ENCODE assay signal across 13 cellular contexts in the genomic region with DNA sequence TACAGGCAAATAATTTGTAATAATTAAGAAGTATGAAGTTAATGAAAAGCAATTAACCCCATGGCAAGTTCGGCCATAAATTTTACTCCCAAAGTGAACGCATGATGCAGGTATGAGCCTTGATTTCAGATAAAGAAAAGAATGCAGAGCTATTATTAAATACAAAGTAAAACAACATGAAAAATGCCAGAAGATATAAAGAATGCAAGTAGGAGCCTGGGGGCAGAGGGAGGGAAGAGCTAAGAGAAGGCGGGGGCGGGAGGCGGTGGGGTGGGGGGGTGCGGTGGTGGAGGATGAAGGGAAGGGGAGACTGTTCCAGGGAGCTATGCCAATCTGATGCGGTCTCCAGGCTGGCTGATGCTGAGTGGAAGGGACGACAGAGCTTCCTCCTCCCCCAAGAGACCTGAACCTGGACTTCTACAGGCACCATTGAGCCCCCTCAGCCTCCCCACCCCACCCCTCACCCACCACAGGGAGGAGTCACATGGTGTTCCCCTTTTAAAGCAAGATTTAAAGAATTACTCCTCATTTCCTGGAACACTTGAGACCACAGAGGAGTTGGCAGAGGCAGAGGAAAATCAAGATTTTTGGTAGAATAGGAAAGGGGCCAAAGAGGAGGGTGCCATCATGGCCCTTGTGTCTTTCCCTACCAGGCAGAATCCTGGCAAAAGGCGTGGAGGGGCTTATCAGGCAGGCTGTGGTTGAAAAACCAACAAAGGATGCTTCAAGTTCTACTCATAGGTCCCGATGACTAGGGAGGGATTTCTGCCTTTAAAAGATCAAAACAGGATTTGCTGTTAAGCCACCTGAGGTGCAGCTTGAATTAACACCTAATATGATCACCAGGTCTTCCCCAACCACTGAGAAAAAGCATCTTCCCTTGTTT. TPM values are rescaled to one million over a fixed set of nuclear protein-coding genes. Genes with fewer than 3 reads are reported as not detected.
DNase-seq lines count a peak whose midpoint lies in the region; TF ChIP-seq lines count a peak whose summit lies in the region.
"Had no signal": no experiment of that assay in that cellular context is flagged by ENCODE, and none has a peak within 500 bp of the region (broad histone marks: within the 10 kb centered on the region; RNA-seq: fewer than 3 reads in every experiment).

No MANE protein-coding gene starts in this region.

- in situ Hi-C loops in KBM-7 (cut with MboI; ENCODE audit: low pct_unique_long_range_greater_than_20kb, low sequenced_read_pairs): no loop called here

- H3K4me3 ChIP-seq in ascending aorta (peak overlapping the region in 1 of 2 donors; percentile 16), hepatocyte (no peak overlapping the region)

- H3K4me1 ChIP-seq in ascending aorta (peaks cover 12 to 52% of the 10 kb centered on the region in 2 donors), hepatocyte (ENCODE audit: insufficient read depth) (peaks cover 23% of the 10 kb centered on the region)

- H3K9me3 ChIP-seq in ascending aorta: no peaks in the 10 kb centered on the region
- no peaks in the 10 kb centered on the region for H3K9me3 ChIP-seq in hepatocyte (ENCODE audit: low read depth)

- no peaks in the 10 kb centered on the region for H3K79me2 ChIP-seq in hepatocyte

- WGBS in hepatocyte (ENCODE audit: low lambda C conversion rate, missing lambda C conversion rate): 68% methylated on average over 7 of the region's 10 CpGs

- peak overlapping the region; percentile 37 for H3K4me2 ChIP-seq in hepatocyte

- H3K27me3 ChIP-seq in ascending aorta (no peaks in the 10 kb centered on the region), hepatocyte (no peaks in the 10 kb centered on the region)

- H4K20me1 ChIP-seq in hepatocyte (ENCODE audit: insufficient read depth, poor library complexity, severe bottlenecking): no peaks in the 10 kb centered on the region

- H3K36me3 ChIP-seq in ascending aorta: no peaks in the 10 kb centered on the region
- H3K36me3 ChIP-seq in hepatocyte (replicated peaks; ENCODE audit: insufficient read depth, low read depth): no peaks in the 10 kb centered on the region

- TF ChIP-seq CTCF in ascending aorta (IDR thresholded peaks at IDR 0.05) (no peak), hepatocyte (IDR thresholded peaks at IDR 0.05; ENCODE audit: poor library complexity) (no peak)

- DNase-seq in H4 (ENCODE audit: low spot score): peak; percentile 65
- peak in 1 of 2 donors; percentile 75 for DNase-seq in ascending aorta (ENCODE audit: low spot score in 2 of 2)
- peak; percentile 42 for DNase-seq in hepatocyte (ENCODE audit: low spot score)
- no peak for DNase-seq in activated CD8-positive, alpha-beta memory T cell treated with anti-CD3 and anti-CD28 coated beads for 24 hours
- DNase-seq in KBM-7: no peak
- no peak for DNase-seq in iPS-NIHi11 (ENCODE audit: low spot score)
- no peak for DNase-seq in stimulated activated CD4-positive, alpha-beta T cell treated with anti-CD3 and anti-CD28 coated beads, Interleukin-2, amount 100 ng/mL, for 48 hours
- DNase-seq: activated CD4-positive, alpha-beta T cell treated with anti-CD3 and anti-CD28 coated beads for 36 hours; activated gamma-delta T cell; DMS153; Karpas-422; NCI-H2171 treated with DMSO at 0.1 percent for 48 hours had no signal

- intact Hi-C loops in ascending aorta (cut with DNase I): loop anchor here (1.0 to 5.0 kb wide), 6 partner anchors 59 to 479 kb away; a partner anchor contains a TSS

- no peaks in the 10 kb centered on the region for H3K9me2 ChIP-seq in hepatocyte (replicated peaks; ENCODE audit: insufficient read depth)

- H3K27ac ChIP-seq in ascending aorta (peak overlapping the region; percentile 95), hepatocyte (peak overlapping the region; percentile 75), temporal lobe (ENCODE audit: low read depth, low read length) (peak overlapping the region; percentile 78)

- H2AFZ ChIP-seq in hepatocyte: no peak overlapping the region

RNA-seq across cellular contexts. Expression of a gene that starts 45.4 kb away (rescaled TPM):
- total RNA-seq in H4 (2014; rRNA removed; shearing (Covaris generic)): 16.8 and 25.4 TPM in 2 replicates
- total RNA-seq in ascending aorta: 19.2 TPM
- 23.2 and 25.0 TPM in 2 replicates for total RNA-seq in hepatocyte
- 25.7 and 37.6 TPM in 2 replicates for polyA plus RNA-seq in hepatocyte
- total RNA-seq in temporal lobe: 23.4 TPM

Comparison
In these comparisons a context has a peak if more than half of its experiments do, and no peak if none do; other contexts are left out.
1. DNase-seq: peak in H4 (single experiment) and hepatocyte (single experiment); none in activated CD8-positive, alpha-beta memory T cell treated with anti-CD3 and anti-CD28 coated beads for 24 hours (single experiment), KBM-7 (single experiment), iPS-NIHi11 (single experiment) and stimulated activated CD4-positive, alpha-beta T cell treated with anti-CD3 and anti-CD28 coated beads, Interleukin-2, amount 100 ng/mL, for 48 hours (0 of 2).
2. Peak in every context shown above with its lines, with median percentiles within 50 percentile points of each other: H3K27ac ChIP-seq.